In genomic region chr7:26381476-26382175, GRCh38 we compare ENCODE assay signal across 1 cellular context.
A peak's percentile ranks its signal among the peaks of the same experiment; 100 is the strongest.
TF ChIP-seq lines count a peak whose summit lies in the region.

No MANE protein-coding gene starts in this region.

TF ChIP-seq in K562, 482 proteins besides CTCF, POLR2A, EP300 and RAD21 (continued from another document):
- no peak for TF ChIP-seq FOXO4 (CRISPR knock-in tag; IDR thresholded peaks at IDR 0.05)
- TF ChIP-seq ZNF518B (CRISPR knock-in tag; IDR thresholded peaks at IDR 0.05) = no peak
- peak; percentile 81 for TF ChIP-seq ZNF3 (CRISPR knock-in tag; IDR thresholded peaks at IDR 0.05)
- TF ChIP-seq STAT6 (CRISPR knock-in tag; IDR thresholded peaks at IDR 0.05) = no peak
- no peak for TF ChIP-seq MGA (IDR thresholded peaks at IDR 0.05)
- no peak for TF ChIP-seq NR2C2 (CRISPR knock-in tag; IDR thresholded peaks at IDR 0.05)
- no peak for TF ChIP-seq NR2C2 (tag; IDR thresholded peaks at IDR 0.05)
- TF ChIP-seq CEBPB (tag; IDR thresholded peaks at IDR 0.05) = peak; percentile 94
- no peak for TF ChIP-seq SMC3 (conservative IDR thresholded peaks at IDR 0.05; ENCODE audit: insufficient read depth, low read depth, low read length)
- no peak for TF ChIP-seq ATF4 (CRISPR knock-in tag; IDR thresholded peaks at IDR 0.05)
- no peak for TF ChIP-seq ATF2 (CRISPR knock-in tag; IDR thresholded peaks at IDR 0.05)
- no peak for TF ChIP-seq MEF2A (IDR thresholded peaks at IDR 0.05; ENCODE audit: control insufficient read depth, low read depth, low read length)
